ENCODE assay signal across 38 cellular contexts in genomic region chr13:64087624-64088023, GRCh38.
"Had no signal": no experiment of that assay in that cellular context is flagged by ENCODE, and none has a peak within 500 bp of the region (broad histone marks: within the 10 kb centered on the region; RNA-seq: fewer than 3 reads in every experiment).

No MANE protein-coding gene starts in this region.

- H3K27ac Mint-ChIP-seq: activated naive CD4-positive, alpha-beta T cell treated with anti-CD3 and anti-CD28 coated beads for 36 hours; activated naive CD4-positive, alpha-beta T cell treated with anti-CD3 and anti-CD28 coated beads, Interleukin-2, amount 10 ng/mL, durations not matched to agents 7 days and 5 days; activated naive CD4-positive, alpha-beta T cell treated with anti-CD3 and anti-CD28 coated beads, Interleukin-2, amount 50 U/mL, for 24 hours; activated naive CD4-positive, alpha-beta T cell treated with anti-CD3 and anti-CD28 coated beads, Interleukin-2, amount 50 U/mL, for 72 hours; activated naive CD8-positive, alpha-beta T cell; activated naive CD8-positive, alpha-beta T cell treated with anti-CD3 and anti-CD28 coated beads for 36 hours; activated naive CD8-positive, alpha-beta T cell treated with anti-CD3 and anti-CD28 coated beads, Interleukin-2, amount 10 ng/mL, durations not matched to agents 7 days and 5 days; activated naive CD8-positive, alpha-beta T cell treated with anti-CD3 and anti-CD28 coated beads, Interleukin-2, amount 50 U/mL, for 24 hours; activated T-cell treated with anti-CD3 and anti-CD28 coated beads, Interleukin-2, amount 50 U/mL, for 24 hours; activated T-cell treated with anti-CD3 and anti-CD28 coated beads, Interleukin-2, amount 50 U/mL, for 72 hours; activated T-helper 1 cell treated with anti-CD3 and anti-CD28 coated beads, Interleukin-12 subunit alpha, Interleukin-12 subunit beta, Interleukin-2, Interleukin-4 antibody, amounts not matched to agents 30 ng/mL and 10 ng/mL and 1 ng/mL, durations not matched to agents 14 hours and 24 hours and 36 hours; activated T-helper 17 cell treated with anti-CD3 and anti-CD28 coated beads, Interleukin-2, amount 50 U/mL, for 72 hours; activated T-helper 2 cell treated with anti-CD3 and anti-CD28 coated beads, Interferon-gamma antibody, Interleukin-2, Interleukin-4, amounts not matched to agents 10 μg/mL and 5 μg/mL and 100 μg/mL, durations not matched to agents 14 hours and 24 hours and 36 hours; brain had no signal

- H3K4me3 ChIP-seq: adrenal gland, ascending aorta, body of pancreas, breast epithelium, cardiac muscle cell had no signal

- H3K27me3 Mint-ChIP-seq: activated naive CD4-positive, alpha-beta T cell treated with anti-CD3 and anti-CD28 coated beads, Interleukin-2, amount 10 ng/mL, durations not matched to agents 7 days and 5 days; activated naive CD4-positive, alpha-beta T cell treated with anti-CD3 and anti-CD28 coated beads, Interleukin-2, amount 50 U/mL, for 24 hours; activated naive CD8-positive, alpha-beta T cell; activated naive CD8-positive, alpha-beta T cell treated with anti-CD3 and anti-CD28 coated beads for 36 hours; activated naive CD8-positive, alpha-beta T cell treated with anti-CD3 and anti-CD28 coated beads, Interleukin-2, amount 10 ng/mL, durations not matched to agents 7 days and 5 days; activated naive CD8-positive, alpha-beta T cell treated with anti-CD3 and anti-CD28 coated beads, Interleukin-2, amount 50 U/mL, for 24 hours; activated T-cell treated with anti-CD3 and anti-CD28 coated beads, Interleukin-2, amount 50 U/mL, for 24 hours; activated T-helper 17 cell treated with anti-CD3 and anti-CD28 coated beads, Interleukin-2, amount 50 U/mL, for 72 hours; brain; central memory CD8-positive, alpha-beta T cell had no signal

- H3K27me3 ChIP-seq: adrenal gland, ascending aorta, body of pancreas, brain microvascular endothelial cell, breast epithelium, cardiac muscle cell had no signal

- H3K4me3 Mint-ChIP-seq: activated naive CD4-positive, alpha-beta T cell treated with anti-CD3 and anti-CD28 coated beads for 36 hours; activated naive CD4-positive, alpha-beta T cell treated with anti-CD3 and anti-CD28 coated beads, Interleukin-2, amount 10 ng/mL, durations not matched to agents 7 days and 5 days; activated naive CD4-positive, alpha-beta T cell treated with anti-CD3 and anti-CD28 coated beads, Interleukin-2, amount 50 U/mL, for 24 hours; activated naive CD8-positive, alpha-beta T cell; activated naive CD8-positive, alpha-beta T cell treated with anti-CD3 and anti-CD28 coated beads for 36 hours; activated naive CD8-positive, alpha-beta T cell treated with anti-CD3 and anti-CD28 coated beads, Interleukin-2, amount 10 ng/mL, durations not matched to agents 7 days and 5 days; activated naive CD8-positive, alpha-beta T cell treated with anti-CD3 and anti-CD28 coated beads, Interleukin-2, amount 50 U/mL, for 24 hours; activated T-cell treated with anti-CD3 and anti-CD28 coated beads, Interleukin-2, amount 50 U/mL, for 24 hours; activated T-cell treated with anti-CD3 and anti-CD28 coated beads, Interleukin-2, amount 50 U/mL, for 4 hours; activated T-cell treated with anti-CD3 and anti-CD28 coated beads, Interleukin-2, amount 50 U/mL, for 72 hours; activated T-helper 1 cell treated with anti-CD3 and anti-CD28 coated beads, Interleukin-12 subunit alpha, Interleukin-12 subunit beta, Interleukin-2, Interleukin-4 antibody, amounts not matched to agents 30 ng/mL and 10 ng/mL and 1 ng/mL, durations not matched to agents 14 hours and 24 hours and 36 hours; activated T-helper 17 cell treated with anti-CD3 and anti-CD28 coated beads, Interleukin-2, amount 50 U/mL, for 72 hours; brain; central memory CD8-positive, alpha-beta T cell had no signal

- H3K4me1 Mint-ChIP-seq: activated naive CD4-positive, alpha-beta T cell treated with anti-CD3 and anti-CD28 coated beads, Interleukin-2, amount 10 ng/mL, durations not matched to agents 7 days and 5 days; activated naive CD4-positive, alpha-beta T cell treated with anti-CD3 and anti-CD28 coated beads, Interleukin-2, amount 50 U/mL, for 24 hours; activated naive CD8-positive, alpha-beta T cell treated with anti-CD3 and anti-CD28 coated beads for 36 hours; activated naive CD8-positive, alpha-beta T cell treated with anti-CD3 and anti-CD28 coated beads, Interleukin-2, amount 10 ng/mL, durations not matched to agents 7 days and 5 days; activated naive CD8-positive, alpha-beta T cell treated with anti-CD3 and anti-CD28 coated beads, Interleukin-2, amount 50 U/mL, for 24 hours; activated T-helper 17 cell treated with anti-CD3 and anti-CD28 coated beads, Interleukin-2, amount 50 U/mL, for 72 hours; brain; central memory CD8-positive, alpha-beta T cell had no signal

- H3K36me3 Mint-ChIP-seq: activated naive CD4-positive, alpha-beta T cell treated with anti-CD3 and anti-CD28 coated beads, Interleukin-2, amount 10 ng/mL, durations not matched to agents 7 days and 5 days; activated naive CD4-positive, alpha-beta T cell treated with anti-CD3 and anti-CD28 coated beads, Interleukin-2, amount 50 U/mL, for 24 hours; activated naive CD4-positive, alpha-beta T cell treated with anti-CD3 and anti-CD28 coated beads, Interleukin-2, amount 50 U/mL, for 72 hours; activated naive CD8-positive, alpha-beta T cell; activated naive CD8-positive, alpha-beta T cell treated with anti-CD3 and anti-CD28 coated beads for 36 hours; activated naive CD8-positive, alpha-beta T cell treated with anti-CD3 and anti-CD28 coated beads, Interleukin-2, amount 10 ng/mL, durations not matched to agents 7 days and 5 days; brain had no signal

- ATAC-seq: activated naive CD4-positive, alpha-beta T cell treated with anti-CD3 and anti-CD28 coated beads, Interleukin-2, amount 50 U/mL, for 72 hours; activated naive CD8-positive, alpha-beta T cell treated with anti-CD3 and anti-CD28 coated beads, Interleukin-2, amount 50 U/mL, for 24 hours; activated T-cell treated with anti-CD3 and anti-CD28 coated beads, Interleukin-2, amount 50 U/mL, for 4 hours; activated T-cell treated with anti-CD3 and anti-CD28 coated beads, Interleukin-2, amount 50 U/mL, for 72 hours; activated T-helper 17 cell treated with anti-CD3 and anti-CD28 coated beads, Interleukin-2, amount 50 U/mL, for 72 hours; body of pancreas had no signal

- H3K27ac ChIP-seq: adrenal gland, ascending aorta, body of pancreas, brain microvascular endothelial cell, breast epithelium, cardiac muscle cell had no signal

- H3K9me3 Mint-ChIP-seq: activated naive CD4-positive, alpha-beta T cell treated with anti-CD3 and anti-CD28 coated beads, Interleukin-2, amount 10 ng/mL, durations not matched to agents 7 days and 5 days; activated naive CD4-positive, alpha-beta T cell treated with anti-CD3 and anti-CD28 coated beads, Interleukin-2, amount 50 U/mL, for 24 hours; activated T-helper 1 cell treated with anti-CD3 and anti-CD28 coated beads, Interleukin-12 subunit alpha, Interleukin-12 subunit beta, Interleukin-2, Interleukin-4 antibody, amounts not matched to agents 30 ng/mL and 10 ng/mL and 1 ng/mL, durations not matched to agents 14 hours and 24 hours and 36 hours had no signal

- DNase-seq: activated effector memory CD4-positive, alpha-beta T cell treated with anti-CD3 and anti-CD28 coated beads, Interleukin-2, amount 50 U/mL, for 16 hours; activated effector memory CD4-positive, alpha-beta T cell treated with Interleukin-2 at 50 U/mL for 16 hours; activated gamma-delta T cell; activated gamma-delta T cell treated with Interleukin-2 at 50 U/mL for 16 hours; activated naive CD4-positive, alpha-beta T cell; activated naive CD4-positive, alpha-beta T cell treated with anti-CD3 and anti-CD28 coated beads for 36 hours; activated naive CD4-positive, alpha-beta T cell treated with anti-CD3 and anti-CD28 coated beads, Interleukin-2, amount 10 ng/mL, durations not matched to agents 7 days and 5 days; activated naive CD4-positive, alpha-beta T cell treated with anti-CD3 and anti-CD28 coated beads, Interleukin-2, amount 50 U/mL, for 16 hours; activated naive CD4-positive, alpha-beta T cell treated with Interleukin-2 at 50 U/mL for 16 hours; activated naive CD8-positive, alpha-beta T cell treated with anti-CD3 and anti-CD28 coated beads for 36 hours; activated naive CD8-positive, alpha-beta T cell treated with anti-CD3 and anti-CD28 coated beads, Interleukin-2, amount 10 ng/mL, durations not matched to agents 7 days and 5 days; activated naive CD8-positive, alpha-beta T cell treated with anti-CD3 and anti-CD28 coated beads, Interleukin-2, amount 50 U/mL, for 24 hours; activated T-cell treated with anti-CD3 and anti-CD28 coated beads, Interleukin-2, amount 50 U/mL, for 1 hour; activated T-cell treated with anti-CD3 and anti-CD28 coated beads, Interleukin-2, amount 50 U/mL, for 24 hours; activated T-cell treated with anti-CD3 and anti-CD28 coated beads, Interleukin-2, amount 50 U/mL, for 4 hours; activated T-cell treated with anti-CD3 and anti-CD28 coated beads, Interleukin-2, amount 50 U/mL, for 48 hours; activated T-cell treated with anti-CD3 and anti-CD28 coated beads, Interleukin-2, amount 50 U/mL, for 72 hours; adrenal gland; amniotic stem cell; amygdala; anterior cingulate cortex; aorta; body of pancreas; brain microvascular endothelial cell; caudate nucleus; central memory CD4-positive, alpha-beta T cell; cerebellar nuclear complex had no signal

- H3K9me3 ChIP-seq: adrenal gland, ascending aorta, body of pancreas, breast epithelium had no signal

- H3K4me1 ChIP-seq: adrenal gland, ascending aorta, body of pancreas, breast epithelium had no signal

- H3K36me3 ChIP-seq: adrenal gland, ascending aorta, brain microvascular endothelial cell, breast epithelium, cardiac muscle cell had no signal
